21 cellular contexts compared by ENCODE assay signal in the genomic region with DNA sequence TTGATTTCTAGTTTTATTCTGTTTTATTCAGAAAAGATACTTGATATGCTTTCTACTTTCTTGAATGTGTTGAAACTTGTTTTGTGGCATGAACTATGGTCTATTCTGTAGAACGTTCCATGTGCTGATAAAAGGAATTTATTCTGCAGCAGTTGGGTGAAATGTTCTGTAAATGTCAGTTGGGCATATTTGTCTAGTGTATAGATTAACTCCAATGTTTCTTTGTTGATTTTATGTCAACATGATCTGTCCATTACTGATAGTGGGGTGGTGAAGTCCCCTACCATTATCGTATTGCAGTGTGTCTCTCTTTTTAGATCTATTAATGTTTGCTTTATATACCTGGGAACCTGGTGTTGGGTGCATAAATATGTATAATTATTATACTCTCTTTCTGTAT. TPM values are rescaled to one million over a fixed set of nuclear protein-coding genes. Genes with fewer than 3 reads are reported as not detected.
DNase-seq lines count a peak whose midpoint lies in the region; ATAC-seq, FAIRE-seq and TF ChIP-seq lines count a peak whose summit lies in the region.
"Had no signal": no experiment of that assay in that cellular context is flagged by ENCODE, and none has a peak within 500 bp of the region (broad histone marks: within the 10 kb centered on the region; RNA-seq: fewer than 3 reads in every experiment).

No MANE protein-coding gene starts in this region.

- intact Hi-C loops in HepG2 (cut with micrococcal nuclease; ENCODE audit: unreplicated experiment) (loop anchor here (2.0 to 5.0 kb wide), 2 partner anchors 23 to 38 kb away; no protein-coding TSS in a partner anchor), right lobe of liver (cut with DNase I) (no loop called here), MCF 10A (cut with micrococcal nuclease) (no loop called here), dorsolateral prefrontal cortex (cut with DNase I) (no loop called here)

- no peaks in the 10 kb centered on the region for H3K27me3 ChIP-seq in HepG2 (ENCODE audit: control insufficient read depth in 1 of 2, insufficient read depth in 2 of 2, low read length in 2 of 2)
- no peaks in the 10 kb centered on the region for H3K27me3 ChIP-seq in right lobe of liver
- no peaks in the 10 kb centered on the region for H3K27me3 ChIP-seq in bronchial epithelial cell (ENCODE audit: control insufficient read depth, insufficient read depth, low read length)
- no peaks in the 10 kb centered on the region for H3K27me3 ChIP-seq in dorsolateral prefrontal cortex
- H3K27me3 ChIP-seq: BLaER1 treated with 17β-estradiol and CSF1 and Interleukin-3, amounts not matched to agents 10 nM and 100 nM had no signal

- in situ Hi-C loops in HepG2 (cut with HindIII; ENCODE audit: extremely low pct_ligation_motif_present, low pct_unique_long_range_greater_than_20kb) = no loop called here

- ATAC-seq in HepG2 (peak; percentile 99), right lobe of liver (no peak)
- ATAC-seq: A549; CD8-positive, alpha-beta T cell had no signal

- H3K9me3 Mint-ChIP-seq in MCF 10A (ENCODE audit: unreplicated experiment) = no peaks in the 10 kb centered on the region

- WGBS in HepG2 (ENCODE audit: low lambda C conversion rate) = 7% methylated on average over 2 of the region's 2 CpGs
- 65% methylated on average over 2 of the region's 2 CpGs for WGBS in right lobe of liver (ENCODE audit: insufficient coverage, low coverage, low lambda C conversion rate, missing lambda C conversion rate)

- H3K79me2 ChIP-seq in HepG2 (ENCODE audit: insufficient read depth, low read length) = no peaks in the 10 kb centered on the region

- H3K4me3 ChIP-seq in HepG2 (replicated peaks in 1 of 3; ENCODE audit: insufficient read depth in 1 of 3, low read depth in 2 of 3, low read length in 3 of 3) = no peak overlapping the region
- no peak overlapping the region for H3K4me3 ChIP-seq in right lobe of liver
- no peak overlapping the region for H3K4me3 ChIP-seq in bronchial epithelial cell (ENCODE audit: low read depth, low read length)
- no peak overlapping the region for H3K4me3 ChIP-seq in dorsolateral prefrontal cortex
- H3K4me3 ChIP-seq: A549; BLaER1 treated with 17β-estradiol and CSF1 and Interleukin-3, amounts not matched to agents 10 nM and 100 nM had no signal

- peak; percentile 83 for FAIRE-seq in HepG2 (lab: Jason Lieb, UNC)
- no peak for FAIRE-seq in bronchial epithelial cell (lab: Jason Lieb, UNC)
- FAIRE-seq: A549, D721Med, G401.6, GM12892, GM18507 had no signal

- TF ChIP-seq EP300 in HepG2 (IDR thresholded peaks at IDR 0.05; ENCODE audit: low read depth in 2 of 2, low read length in 2 of 2) (peak in 1 of 2 experiments; percentile 63; a peak in 2 of 4 replicates), HepG2 (CRISPR knock-in tag; IDR thresholded peaks at IDR 0.05; ENCODE audit: borderline replicate concordance) (no peak)

- peak overlapping the region; percentile 43 for H3K4me2 ChIP-seq in HepG2 (ENCODE audit: low read depth, low read length)
- H3K4me2 ChIP-seq: A549; BLaER1 treated with 17β-estradiol and CSF1 and Interleukin-3, amounts not matched to agents 10 nM and 100 nM had no signal

- TF ChIP-seq RAD21 in HepG2 (CRISPR knock-in tag; IDR thresholded peaks at IDR 0.05) = no peak

- H3K27ac Mint-ChIP-seq in MCF 10A (ENCODE audit: low read depth, unreplicated experiment) = no peak overlapping the region
- H3K27ac Mint-ChIP-seq: B cell; CD4-positive, alpha-beta T cell; CD8-positive, alpha-beta T cell had no signal

- no peaks in the 10 kb centered on the region for H3K27me3 Mint-ChIP-seq in MCF 10A (ENCODE audit: insufficient read depth, unreplicated experiment)
- H3K27me3 Mint-ChIP-seq: B cell; CD4-positive, alpha-beta T cell had no signal

- H3K9ac ChIP-seq in HepG2 (ENCODE audit: insufficient read depth, low read depth, low read length) = no peak overlapping the region
- H3K9ac ChIP-seq: BLaER1 treated with 17β-estradiol and CSF1 and Interleukin-3, amounts not matched to agents 10 nM and 100 nM had no signal

- H3K36me3 Mint-ChIP-seq in MCF 10A (ENCODE audit: insufficient read depth, unreplicated experiment) = peaks cover 36% of the 10 kb centered on the region

- DNase-seq in HepG2 (ENCODE audit: low spot score) (peak; percentile 75), right lobe of liver (no peak), bronchial epithelial cell (ENCODE audit: low read depth) (peak; percentile 33), MCF 10A (ENCODE audit: unreplicated experiment) (no peak), dorsolateral prefrontal cortex (no peak)
- DNase-seq: AML-193; Caco-2; Calu3; CD4-positive, alpha-beta T cell; CD8-positive, alpha-beta T cell; DMS79 treated with DMSO at 0.1 percent for 48 hours; GF-D8 had no signal

- BruUV-seq in HepG2 (replicated peaks; lab: Mats Ljungman, UMichigan) = no TSS peak
- no TSS peak for BruUV-seq in MCF 10A (replicated peaks; lab: Mats Ljungman, UMichigan)

- H3K4me1 Mint-ChIP-seq in MCF 10A (ENCODE audit: insufficient read depth, unreplicated experiment) = no peaks in the 10 kb centered on the region

- H3K4me3 Mint-ChIP-seq in MCF 10A (ENCODE audit: unreplicated experiment) = no peak overlapping the region
- H3K4me3 Mint-ChIP-seq: B cell; CD4-positive, alpha-beta T cell; CD8-positive, alpha-beta T cell had no signal

- H3K27ac ChIP-seq in HepG2 (ENCODE audit: extremely low read length, insufficient read depth, low read length) (peak overlapping the region; percentile 55), right lobe of liver (no peak overlapping the region), dorsolateral prefrontal cortex (no peak overlapping the region)
- H3K27ac ChIP-seq: 22Rv1; A549; BLaER1 treated with 17β-estradiol and CSF1 and Interleukin-3, amounts not matched to agents 10 nM and 100 nM; C4-2B had no signal

- POLR2A ChIA-PET in HepG2 (lab: Yijun Ruan, JAX) = no interaction called here
- POLR2A ChIA-PET in MCF 10A (lab: Yijun Ruan, JAX) = interaction anchor here (1.0 kb wide), 1 partner anchor 51 kb away, joined by 3 read pairs; no protein-coding TSS in a partner anchor

- H2AFZ ChIP-seq in HepG2 (ENCODE audit: low read length) = no peak overlapping the region

- no peak for TF ChIP-seq POLR2A in HepG2 (IDR thresholded peaks at IDR 0.05; ENCODE audit: insufficient read depth in 1 of 2, low read depth in 2 of 2, low read length in 2 of 2)
- TF ChIP-seq POLR2A in right lobe of liver (IDR thresholded peaks at IDR 0.05) = no peak

- CTCF ChIA-PET in HepG2 (lab: Yijun Ruan, JAX; ENCODE audit: low intra/inter-chr PET ratio, low total read pairs) (no interaction called here), MCF 10A (lab: Yijun Ruan, JAX) (interaction anchor here (0.6 kb wide), 1 partner anchor 122 kb away, joined by 3 read pairs; no protein-coding TSS in a partner anchor)

- H4K20me1 ChIP-seq in HepG2 (ENCODE audit: insufficient read depth, low read length) = no peaks in the 10 kb centered on the region
- H4K20me1 ChIP-seq: BLaER1 treated with 17β-estradiol and CSF1 and Interleukin-3, amounts not matched to agents 10 nM and 100 nM had no signal

- H3K36me3 ChIP-seq in HepG2 (replicated peaks in 1 of 2; ENCODE audit: control insufficient read depth in 1 of 2, insufficient read depth in 2 of 2, low read length in 2 of 2) (peaks cover 0 to 10% of the 10 kb centered on the region in 2 experiments; a peak in 1 of 5 replicates), right lobe of liver (peaks cover 0 to 1% (median 0%) of the 10 kb centered on the region in 4 donors), bronchial epithelial cell (ENCODE audit: control insufficient read depth, insufficient read depth, low read length) (no peaks in the 10 kb centered on the region)

- H3K9me3 ChIP-seq in HepG2 (ENCODE audit: low read length) (no peaks in the 10 kb centered on the region), right lobe of liver (no peaks in the 10 kb centered on the region)
- H3K9me3 ChIP-seq: A549, Caco-2 had no signal

- TF ChIP-seq CTCF in HepG2 (CRISPR knock-in tag; IDR thresholded peaks at IDR 0.05) (no peak), right lobe of liver (IDR thresholded peaks at IDR 0.05) (no peak), bronchial epithelial cell (IDR thresholded peaks at IDR 0.05; ENCODE audit: insufficient read depth, low read length, severe bottlenecking) (no peak), MCF 10A (IDR thresholded peaks at IDR 0.05; ENCODE audit: unreplicated experiment) (no peak), dorsolateral prefrontal cortex (IDR thresholded peaks at IDR 0.05 in 54 of 56, conservative IDR thresholded peaks at IDR 0.05 in 2 of 56; ENCODE audit: low read depth in 1 of 56, partially characterized antibody in 56 of 56) (no peak)

- H3K4me1 ChIP-seq in HepG2 (ENCODE audit: insufficient read depth, low read length) (peaks cover 31% of the 10 kb centered on the region), right lobe of liver (no peaks in the 10 kb centered on the region)
- H3K4me1 ChIP-seq: A549, Caco-2 had no signal

TF ChIP-seq in HepG2, 621 proteins besides CTCF, POLR2A, EP300 and RAD21 (continues in another document):
- TF ChIP-seq MED1 (CRISPR knock-in tag; IDR thresholded peaks at IDR 0.05) = peak; percentile 43; the same call in 1 of the 2 replicates

RNA-seq across cellular contexts. Expression of a gene that starts 55.5 kb away (rescaled TPM):
- total RNA-seq in HepG2 (2016; rRNA removed; fragmentation: Illumina TruSeq; extraction: Trizol) (8.4 and 8.8 TPM in 2 replicates), right lobe of liver (1 to 10 TPM in 5 of 6 experiments, under 1 TPM in 1; 0.59 to 2.4 (median 1.7) TPM), bronchial epithelial cell (3.7 and 4.1 TPM in 2 replicates), MCF 10A (2022) (12.4 and 14.0 TPM in 2 replicates), dorsolateral prefrontal cortex (10 to 100 TPM in 2 of 120 experiments, 1 to 10 TPM in 118; 3.8 to 10.7 (median 6.2) TPM)
- total RNA-seq in HepG2 (2016; cell fraction: cytosol; rRNA removed; fragmentation: Illumina TruSeq; extraction: Trizol; ENCODE audit: low read depth) = 2.2 and 2.4 TPM in 2 replicates
- 7.3 and 8.4 TPM in 2 replicates for total RNA-seq in HepG2 (2016; cell fraction: insoluble cytoplasmic fraction; rRNA removed; fragmentation: Illumina TruSeq; extraction: Trizol)
- 2.9 and 3.2 TPM in 2 replicates for total RNA-seq in HepG2 (2016; cell fraction: membrane; rRNA removed; fragmentation: Illumina TruSeq; extraction: Trizol)
- total RNA-seq in HepG2 (2016; cell fraction: nucleus; rRNA removed; fragmentation: Illumina TruSeq; extraction: Trizol) = 17.3 and 17.4 TPM in 2 replicates
- 0.89 and 1.7 TPM in 2 replicates for polyA plus RNA-seq in HepG2 (2011; rRNA removed)
- polyA plus RNA-seq in HepG2 (2011; cell fraction: cytosol; rRNA removed) = 0.37 and 0.47 TPM in 2 replicates
- 1.7 and 2.2 TPM in 2 replicates for polyA plus RNA-seq in HepG2 (2011; cell fraction: nucleus; rRNA removed)
- polyA plus RNA-seq in HepG2 (2012) = 1.0 and 2.1 TPM in 2 replicates
- polyA plus RNA-seq in HepG2 (2016; cell fraction: cytosol; fragmentation: Illumina TruSeq; extraction: Trizol; ENCODE audit: low read depth) = 0.09 and 0.11 TPM in 2 replicates
- 6.2 and 6.7 TPM in 2 replicates for polyA plus RNA-seq in HepG2 (2016; cell fraction: insoluble cytoplasmic fraction; fragmentation: Illumina TruSeq; extraction: Trizol; ENCODE audit: low read depth)
- polyA plus RNA-seq in HepG2 (2016; cell fraction: membrane; fragmentation: Illumina TruSeq; extraction: Trizol; ENCODE audit: low read depth) = 0.48 and 0.52 TPM in 2 replicates
- 15.7 and 16.2 TPM in 2 replicates for polyA plus RNA-seq in HepG2 (2016; cell fraction: nucleus; fragmentation: Illumina TruSeq; extraction: Trizol; ENCODE audit: insufficient read depth, low read depth)
- polyA minus RNA-seq in HepG2 (2011; rRNA and poly(A)+ RNA removed; ENCODE audit: low replicate concordance) = 1.0 and 3.6 TPM in 2 replicates
- 1.1 TPM in 2 replicates for polyA minus RNA-seq in HepG2 (2011; cell fraction: cytosol; rRNA and poly(A)+ RNA removed)
- polyA minus RNA-seq in HepG2 (2011; cell fraction: nucleus; rRNA and poly(A)+ RNA removed) = 11.7 and 15.8 TPM in 2 replicates

Comparison
In these comparisons a context has a peak if more than half of its experiments do, and no peak if none do; other contexts are left out.
1. DNase-seq: peak in HepG2 (single experiment) and bronchial epithelial cell (single experiment); none in right lobe of liver (0 of 3), MCF 10A (single experiment) and dorsolateral prefrontal cortex (0 of 10).